21 cellular contexts compared by ENCODE assay signal in genomic region chr1:5644281-5645134, GRCh38.
DNase-seq lines count a peak whose midpoint lies in the region; ATAC-seq and TF ChIP-seq lines count a peak whose summit lies in the region.
"Had no signal": no experiment of that assay in that cellular context is flagged by ENCODE, and none has a peak within 500 bp of the region (broad histone marks: within the 10 kb centered on the region; RNA-seq: fewer than 3 reads in every experiment).

No MANE protein-coding gene starts in this region.

- no peaks in the 10 kb centered on the region for H3K79me1 ChIP-seq in neuronal stem cell (ENCODE audit: low read depth, low read length)

- no peak overlapping the region for H2BK15ac ChIP-seq in neuronal stem cell (ENCODE audit: low read length)

- intact Hi-C loops in activated CD4-positive, alpha-beta memory T cell treated with anti-CD3 and anti-CD28 coated beads for 36 hours (cut with micrococcal nuclease) = no loop called here

- no peak overlapping the region for H3K4me3 Mint-ChIP-seq in activated CD4-positive, alpha-beta memory T cell treated with anti-CD3 and anti-CD28 coated beads, Interleukin-2, amount 10 ng/mL, durations not matched to agents 7 days and 5 days
- no peak overlapping the region for H3K4me3 Mint-ChIP-seq in activated CD4-positive, alpha-beta memory T cell treated with anti-CD3 and anti-CD28 coated beads for 36 hours
- H3K4me3 Mint-ChIP-seq: CD4-positive, alpha-beta T cell; IgD-negative memory B cell had no signal

- no peaks in the 10 kb centered on the region for H3K4me1 Mint-ChIP-seq in activated CD4-positive, alpha-beta memory T cell treated with anti-CD3 and anti-CD28 coated beads, Interleukin-2, amount 10 ng/mL, durations not matched to agents 7 days and 5 days
- H3K4me1 Mint-ChIP-seq in activated CD4-positive, alpha-beta memory T cell treated with anti-CD3 and anti-CD28 coated beads for 36 hours (ENCODE audit: low read depth) = no peaks in the 10 kb centered on the region
- H3K4me1 Mint-ChIP-seq: IgD-negative memory B cell had no signal

- POLR2A ChIA-PET in activated CD4-positive, alpha-beta memory T cell treated with anti-CD3 and anti-CD28 coated beads, Interleukin-2, amount 10 ng/mL, durations not matched to agents 7 days and 5 days (lab: Charles Lee) = no interaction called here
- POLR2A ChIA-PET in activated CD4-positive, alpha-beta memory T cell treated with anti-CD3 and anti-CD28 coated beads for 36 hours (lab: Charles Lee) = no interaction called here

- peaks cover 6 to 90% (median 77%) of the 10 kb centered on the region in 10 experiments; a peak in 19 of 20 replicates for H3K4me1 ChIP-seq in BLaER1 treated with 17β-estradiol and CSF1 and Interleukin-3, amounts not matched to agents 10 nM and 100 nM
- H3K4me1 ChIP-seq in neuronal stem cell (ENCODE audit: control insufficient read depth in 2 of 2, insufficient read depth in 1 of 2, low read depth in 1 of 2, low read length in 2 of 2) = peaks cover 0 to 3% of the 10 kb centered on the region in 2 donors

- H3K4ac ChIP-seq in neuronal stem cell (ENCODE audit: low read length) = no peak overlapping the region

- no peak overlapping the region for H4K91ac ChIP-seq in neuronal stem cell (ENCODE audit: low read depth, low read length, poor library complexity)

- peak overlapping the region in 1 of 11 experiments; percentile 13; a peak in 1 of 22 replicates for H3K9ac ChIP-seq in BLaER1 treated with 17β-estradiol and CSF1 and Interleukin-3, amounts not matched to agents 10 nM and 100 nM
- H3K9ac ChIP-seq in neuronal stem cell (ENCODE audit: low read depth, low read length, poor library complexity) = no peak overlapping the region
- H3K9ac ChIP-seq: KMS-11 had no signal

- no peak for TF ChIP-seq CTCF in WERI-Rb-1 (IDR thresholded peaks at IDR 0.05; ENCODE audit: low read depth, low read length)

- H4K20me1 ChIP-seq in BLaER1 treated with 17β-estradiol and CSF1 and Interleukin-3, amounts not matched to agents 10 nM and 100 nM = no peaks in the 10 kb centered on the region; a peak in 1 of 22 replicates

- H3K36me3 ChIP-seq in BLaER1 treated with 17β-estradiol and CSF1 and Interleukin-3, amounts not matched to agents 10 nM and 100 nM = peaks cover 0 to 4% (median 0%) of the 10 kb centered on the region in 11 experiments; a peak in 2 of 22 replicates
- H3K36me3 ChIP-seq in WERI-Rb-1 (no peaks in the 10 kb centered on the region), neuronal stem cell (replicated peaks in 1 of 2; ENCODE audit: control insufficient read depth in 2 of 2, insufficient read depth in 2 of 2, low read length in 2 of 2) (no peaks in the 10 kb centered on the region)

- H3K14ac ChIP-seq in neuronal stem cell (ENCODE audit: low read length) = no peak overlapping the region

- CTCF ChIA-PET in activated CD4-positive, alpha-beta memory T cell treated with anti-CD3 and anti-CD28 coated beads, Interleukin-2, amount 10 ng/mL, durations not matched to agents 7 days and 5 days (lab: Charles Lee) = interaction anchor here (0.6 kb wide), 1 partner anchor 133 kb away, joined by 5 read pairs; no protein-coding TSS in a partner anchor
- CTCF ChIA-PET in activated CD4-positive, alpha-beta memory T cell treated with anti-CD3 and anti-CD28 coated beads for 36 hours (lab: Charles Lee) = no interaction called here

- peaks cover 33 to 56% (median 46%) of the 10 kb centered on the region in 11 experiments for H3K9me3 ChIP-seq in BLaER1 treated with 17β-estradiol and CSF1 and Interleukin-3, amounts not matched to agents 10 nM and 100 nM (replicated peaks in 1 of 11)
- peaks cover 17% of the 10 kb centered on the region for H3K9me3 ChIP-seq in WERI-Rb-1 (ENCODE audit: severe bottlenecking)
- peaks cover 0 to 4% of the 10 kb centered on the region in 2 donors for H3K9me3 ChIP-seq in neuronal stem cell (replicated peaks in 1 of 2; ENCODE audit: control insufficient read depth in 2 of 2, insufficient read depth in 1 of 2, low read depth in 1 of 2, low read length in 2 of 2)

- no peaks in the 10 kb centered on the region for H3K27me3 ChIP-seq in BLaER1 treated with 17β-estradiol and CSF1 and Interleukin-3, amounts not matched to agents 10 nM and 100 nM
- no peaks in the 10 kb centered on the region for H3K27me3 ChIP-seq in WERI-Rb-1 (ENCODE audit: insufficient read depth, low read depth, severe bottlenecking)
- no peaks in the 10 kb centered on the region for H3K27me3 ChIP-seq in neuronal stem cell (ENCODE audit: control insufficient read depth in 3 of 3, insufficient read depth in 3 of 3, low read depth in 1 of 3, low read length in 3 of 3)

- no peak overlapping the region for H2BK120ac ChIP-seq in neuronal stem cell (ENCODE audit: low read depth, low read length)

- H3K27me3 Mint-ChIP-seq in activated CD4-positive, alpha-beta memory T cell treated with anti-CD3 and anti-CD28 coated beads, Interleukin-2, amount 10 ng/mL, durations not matched to agents 7 days and 5 days = peaks cover 5% of the 10 kb centered on the region
- peaks cover 11% of the 10 kb centered on the region for H3K27me3 Mint-ChIP-seq in activated CD4-positive, alpha-beta memory T cell treated with anti-CD3 and anti-CD28 coated beads for 36 hours

- peak overlapping the region; percentile 19 for H3K23ac ChIP-seq in neuronal stem cell (ENCODE audit: low read depth, low read length, poor library complexity)

- peak overlapping the region in 9 of 11 experiments; percentile 56 to 80 (median 78); a peak in 17 of 22 replicates for H3K4me2 ChIP-seq in BLaER1 treated with 17β-estradiol and CSF1 and Interleukin-3, amounts not matched to agents 10 nM and 100 nM
- no peak overlapping the region for H3K4me2 ChIP-seq in neuronal stem cell (ENCODE audit: insufficient read depth, low read length, poor library complexity, severe bottlenecking)
- H3K4me2 ChIP-seq: KMS-11 had no signal

- WGBS in neuronal stem cell (ENCODE audit: extremely low coverage in 2 of 2, insufficient read length in 2 of 2, insufficient replicate concordance in 1 of 2), 2 donors = no CpG with 5 or more reads among the region's 12 CpGs

- no peak overlapping the region for H3K27ac Mint-ChIP-seq in activated CD4-positive, alpha-beta memory T cell treated with anti-CD3 and anti-CD28 coated beads, Interleukin-2, amount 10 ng/mL, durations not matched to agents 7 days and 5 days
- no peak overlapping the region for H3K27ac Mint-ChIP-seq in activated CD4-positive, alpha-beta memory T cell treated with anti-CD3 and anti-CD28 coated beads for 36 hours
- H3K27ac Mint-ChIP-seq: CD4-positive, alpha-beta T cell; IgD-negative memory B cell had no signal

- H3K4me3 ChIP-seq in BLaER1 treated with 17β-estradiol and CSF1 and Interleukin-3, amounts not matched to agents 10 nM and 100 nM = no peak overlapping the region
- H3K4me3 ChIP-seq in WERI-Rb-1 (ENCODE audit: low read depth, low read length) = no peak overlapping the region
- H3K4me3 ChIP-seq in neuronal stem cell (ENCODE audit: low read length in 2 of 2) = no peak overlapping the region

- no peak overlapping the region for H2BK5ac ChIP-seq in neuronal stem cell (ENCODE audit: low read length)

- no peaks in the 10 kb centered on the region for H3K36me3 Mint-ChIP-seq in activated CD4-positive, alpha-beta memory T cell treated with anti-CD3 and anti-CD28 coated beads, Interleukin-2, amount 10 ng/mL, durations not matched to agents 7 days and 5 days (ENCODE audit: low read depth)
- H3K36me3 Mint-ChIP-seq in activated CD4-positive, alpha-beta memory T cell treated with anti-CD3 and anti-CD28 coated beads for 36 hours = no peaks in the 10 kb centered on the region
- H3K36me3 Mint-ChIP-seq: IgD-negative memory B cell had no signal

- no peak for ATAC-seq in GM21526 (IDR thresholded peaks at IDR 0.05; ENCODE audit: low FRiP score, unreplicated experiment)

- H2AK5ac ChIP-seq in neuronal stem cell (ENCODE audit: low read depth, low read length) = peak overlapping the region; percentile 40

- no peak overlapping the region for H2AFZ ChIP-seq in neuronal stem cell (ENCODE audit: low read length)

- DNase-seq in activated CD4-positive, alpha-beta memory T cell treated with anti-CD3 and anti-CD28 coated beads, Interleukin-2, amount 10 ng/mL, durations not matched to agents 7 days and 5 days = peak; percentile 13
- no peak for DNase-seq in activated CD4-positive, alpha-beta memory T cell treated with anti-CD3 and anti-CD28 coated beads for 36 hours
- DNase-seq in WERI-Rb-1 = peak; percentile 73
- DNase-seq in neuronal stem cell (ENCODE audit: low spot score) = no peak
- no peak for DNase-seq in NCI-H2029 treated with DMSO at 0.1 percent for 48 hours (lab: John Stamatoyannopoulos, UW)
- DNase-seq in ecto neural progenitor cell (ENCODE audit: low spot score) = no peak
- DNase-seq: CD4-positive, alpha-beta T cell; COR-L47; NCI-H1048; NCI-H1417; NCI-H187; NCI-H2107; NCI-H446 treated with DMSO at 0.1 percent for 48 hours; NCI-H526; RPMI8226; SHP77 had no signal

- H3K9me3 Mint-ChIP-seq in activated CD4-positive, alpha-beta memory T cell treated with anti-CD3 and anti-CD28 coated beads, Interleukin-2, amount 10 ng/mL, durations not matched to agents 7 days and 5 days = peaks cover 4% of the 10 kb centered on the region
- peaks cover 5% of the 10 kb centered on the region for H3K9me3 Mint-ChIP-seq in activated CD4-positive, alpha-beta memory T cell treated with anti-CD3 and anti-CD28 coated beads for 36 hours
- H3K9me3 Mint-ChIP-seq: CD4-positive, alpha-beta T cell had no signal

- H3K18ac ChIP-seq in neuronal stem cell (ENCODE audit: low read length) = peak overlapping the region; percentile 25

- no peak overlapping the region for H2BK12ac ChIP-seq in neuronal stem cell (ENCODE audit: low read length)

- 0 out of 22 replicates have a peak overlapping the region, but pooled peaks of 1 of the 11 experiments have one; percentile 0 for H3K27ac ChIP-seq in BLaER1 treated with 17β-estradiol and CSF1 and Interleukin-3, amounts not matched to agents 10 nM and 100 nM
- H3K27ac ChIP-seq in WERI-Rb-1 (peak overlapping the region; percentile 75), neuronal stem cell (replicated peaks; ENCODE audit: low read length) (no peak overlapping the region)
- H3K27ac ChIP-seq: HL-60, KMS-11 had no signal

- H4K8ac ChIP-seq in neuronal stem cell (ENCODE audit: low read depth, low read length) = no peak overlapping the region

Comparison
In these comparisons a context has a peak if more than half of its experiments do, and no peak if none do; other contexts are left out.
1. DNase-seq: peak in activated CD4-positive, alpha-beta memory T cell treated with anti-CD3 and anti-CD28 coated beads, Interleukin-2, amount 10 ng/mL, durations not matched to agents 7 days and 5 days (single experiment) and WERI-Rb-1 (single experiment); none in activated CD4-positive, alpha-beta memory T cell treated with anti-CD3 and anti-CD28 coated beads for 36 hours (single experiment), neuronal stem cell (single experiment), NCI-H2029 treated with DMSO at 0.1 percent for 48 hours (single experiment) and ecto neural progenitor cell (single experiment).